In the genomic region with DNA sequence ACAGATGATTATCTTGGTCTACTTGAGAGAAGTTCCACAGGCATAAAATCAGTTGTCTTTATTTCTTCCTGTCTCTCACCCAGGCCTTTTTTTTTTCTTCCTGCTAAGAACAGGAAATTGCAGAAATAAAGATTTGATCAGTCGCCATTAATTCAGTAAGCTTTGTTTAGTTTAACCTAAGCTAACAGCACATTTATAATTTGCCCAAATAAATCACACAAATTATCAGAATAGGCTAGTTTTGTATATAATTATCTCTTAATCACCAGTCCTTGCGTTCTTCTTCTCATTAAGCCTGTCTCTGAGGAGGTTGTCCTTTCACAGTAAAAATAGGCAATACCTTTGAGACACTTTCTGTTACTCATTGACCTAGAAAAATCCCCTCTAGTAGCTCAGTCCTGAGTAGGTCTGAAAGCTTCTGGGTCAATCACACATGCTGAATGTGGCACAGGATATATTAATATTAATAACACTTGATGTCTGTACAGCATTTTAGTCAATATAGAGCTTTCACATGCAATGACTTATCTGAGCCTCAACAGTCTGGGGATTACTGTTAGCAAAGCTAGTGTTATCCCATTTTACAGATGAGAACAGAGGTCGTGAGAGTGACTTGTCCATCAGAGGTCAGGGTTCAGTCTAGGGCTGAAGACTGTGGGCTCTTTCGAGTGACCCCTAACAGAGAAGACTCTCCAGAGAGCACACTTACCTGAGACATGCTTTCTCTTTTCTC, we compare ENCODE assay signal across 8 cellular contexts. TPM values are rescaled to one million over a fixed set of nuclear protein-coding genes. Genes with fewer than 3 reads are reported as not detected.
DNase-seq lines count a peak whose midpoint lies in the region; ATAC-seq and TF ChIP-seq lines count a peak whose summit lies in the region.

No MANE protein-coding gene starts in this region.

- TF ChIP-seq CTCF in GM13976 (IDR thresholded peaks at IDR 0.05; ENCODE audit: borderline replicate concordance, control extremely low read depth, extremely low read depth, insufficient read depth, missing control alignments): no peak
- TF ChIP-seq CTCF in lower leg skin (IDR thresholded peaks at IDR 0.05): no peak
- no peak for TF ChIP-seq CTCF in HFFc6 (IDR thresholded peaks at IDR 0.05)
- TF ChIP-seq CTCF in right atrium auricular region (IDR thresholded peaks at IDR 0.05): no peak

- no peaks in the 10 kb centered on the region for H3K27me3 Mint-ChIP-seq in HFFc6 (ENCODE audit: insufficient read depth)

- no peak overlapping the region for H3K4me3 Mint-ChIP-seq in HFFc6

- peak overlapping the region; percentile 17 for H3K4me3 ChIP-seq in effector memory CD4-positive, alpha-beta T cell (ENCODE audit: insufficient read depth, low read depth, low read length, poor library complexity, severe bottlenecking)
- no peak overlapping the region for H3K4me3 ChIP-seq in lower leg skin (ENCODE audit: low read depth, poor library complexity, severe bottlenecking)
- no peak overlapping the region for H3K4me3 ChIP-seq in SJCRH30
- H3K4me3 ChIP-seq in right atrium auricular region: no peak overlapping the region

- ATAC-seq in GM21423 (IDR thresholded peaks at IDR 0.05; ENCODE audit: unreplicated experiment) (peak; percentile 90), HG03457 (IDR thresholded peaks at IDR 0.05; ENCODE audit: unreplicated experiment) (peak; percentile 94)

- peaks cover 54% of the 10 kb centered on the region for H3K4me1 ChIP-seq in effector memory CD4-positive, alpha-beta T cell (ENCODE audit: control insufficient read depth, insufficient read depth, low read length, poor library complexity, severe bottlenecking)
- peaks cover under 1% of the 10 kb centered on the region; the same call in 1 of the 2 replicates for H3K4me1 ChIP-seq in SJCRH30
- no peaks in the 10 kb centered on the region for H3K4me1 ChIP-seq in right atrium auricular region

- H3K9me3 Mint-ChIP-seq in HFFc6: no peaks in the 10 kb centered on the region

- no peak overlapping the region for H3K27ac Mint-ChIP-seq in HFFc6

- no peak for TF ChIP-seq POLR2A in lower leg skin (IDR thresholded peaks at IDR 0.05)

- in situ Hi-C loops in GM13976 (cut with MboI; ENCODE audit: low sequenced_read_pairs, unreplicated experiment): no loop called here

- intact Hi-C loops in lower leg skin (cut with DNase I; ENCODE audit: low total_unique reads): no loop called here

- peak; percentile 36 for DNase-seq in GM13976 (ENCODE audit: low spot score)
- DNase-seq in effector memory CD4-positive, alpha-beta T cell: no peak
- no peak for DNase-seq in lower leg skin (ENCODE audit: low spot score in 2 of 2)
- no peak for DNase-seq in HFFc6
- no peak for DNase-seq in SJCRH30
- no peak for DNase-seq in right atrium auricular region (ENCODE audit: low spot score)

- H3K27me3 ChIP-seq in effector memory CD4-positive, alpha-beta T cell (replicated peaks; ENCODE audit: control insufficient read depth, insufficient read depth, low read length, poor library complexity, severe bottlenecking): no peaks in the 10 kb centered on the region
- H3K27me3 ChIP-seq in SJCRH30 (no peaks in the 10 kb centered on the region), right atrium auricular region (no peaks in the 10 kb centered on the region)

- no peaks in the 10 kb centered on the region for H3K9me3 ChIP-seq in effector memory CD4-positive, alpha-beta T cell (ENCODE audit: control insufficient read depth, low read length)
- H3K9me3 ChIP-seq in SJCRH30 (replicated peaks): peaks cover 6% of the 10 kb centered on the region; the same call in 1 of the 2 replicates
- H3K9me3 ChIP-seq in right atrium auricular region: no peaks in the 10 kb centered on the region

- H3K4me1 Mint-ChIP-seq in HFFc6 (ENCODE audit: low read depth): no peaks in the 10 kb centered on the region

- WGBS in lower leg skin, 2 donors: 69 to 78% methylated on average over 4 of the region's 4 CpGs

- peak overlapping the region; percentile 73 for H3K27ac ChIP-seq in effector memory CD4-positive, alpha-beta T cell (ENCODE audit: insufficient read depth, low read length, poor library complexity, severe bottlenecking)
- H3K27ac ChIP-seq in SJCRH30 (no peak overlapping the region), right atrium auricular region (no peak overlapping the region)

- H3K36me3 ChIP-seq in effector memory CD4-positive, alpha-beta T cell (ENCODE audit: control insufficient read depth, insufficient read depth, low read length): no peaks in the 10 kb centered on the region
- no peaks in the 10 kb centered on the region for H3K36me3 ChIP-seq in SJCRH30
- no peaks in the 10 kb centered on the region for H3K36me3 ChIP-seq in right atrium auricular region

- H3K36me3 Mint-ChIP-seq in HFFc6 (ENCODE audit: low read depth): no peaks in the 10 kb centered on the region

RNA-seq across cellular contexts. Expression of a gene that starts 11.2 kb away (rescaled TPM):
- total RNA-seq in lower leg skin (10 to 100 TPM; 25.4 to 42.0 (median 35.5) TPM), right atrium auricular region (1 to 10 TPM; 6.7 to 7.9 TPM)
- 10 to 100 TPM; 26.7 to 39.8 (median 32.5) TPM for total RNA-seq in HFFc6 (2021; fragmentation: NEBNext Ultra II Directional; extraction: Animal tissue kit (Norgen Biotek cat#: 25700))
- 138 and 165 TPM in 2 replicates for total RNA-seq in SJCRH30 (2014; rRNA removed; shearing (Covaris generic))
